In genomic region chr1:215636258-215636965, GRCh38 we compare ENCODE assay signal across 10 cellular contexts.
DNase-seq lines count a peak whose midpoint lies in the region; ATAC-seq and TF ChIP-seq lines count a peak whose summit lies in the region.
"Had no signal": no experiment of that assay in that cellular context is flagged by ENCODE, and none has a peak within 500 bp of the region (broad histone marks: within the 10 kb centered on the region; RNA-seq: fewer than 3 reads in every experiment).

No MANE protein-coding gene starts in this region.

- DNase-seq in RWPE1 (ENCODE audit: low spot score) (no peak), fibroblast of the aortic adventitia (ENCODE audit: low read depth) (peak; percentile 91), progenitor cell of endocrine pancreas (ENCODE audit: low spot score, unreplicated experiment) (no peak), HCEC 1CT (no peak), iPS-NIHi7 (ENCODE audit: extremely low spot score) (no peak), inferior parietal cortex (ENCODE audit: extremely low spot score) (no peak)
- DNase-seq: activated CD4-positive, alpha-beta T cell treated with anti-CD3 and anti-CD28 coated beads for 1 hour; NCI-H510A treated with DMSO at 0.1 percent for 48 hours had no signal

- CTCF ChIA-PET in RWPE1 (lab: Yijun Ruan, JAX): no interaction called here

- H3K4me1 Mint-ChIP-seq in progenitor cell of endocrine pancreas (ENCODE audit: low read depth): peaks cover 28% of the 10 kb centered on the region

- H3K27ac ChIP-seq in C4-2B (peak overlapping the region; percentile 51), RWPE1 (0 out of 2 replicates have a peak overlapping the region, but pooled peaks have one; percentile 28)

- POLR2A ChIA-PET in RWPE1 (lab: Yijun Ruan, JAX; ENCODE audit: low non-redundant PET): no interaction called here

- H3K4me3 ChIP-seq in fibroblast of the aortic adventitia (ENCODE audit: low read depth, low read length): peak overlapping the region; percentile 51

- peak overlapping the region; percentile 73 for H3K27ac Mint-ChIP-seq in progenitor cell of endocrine pancreas

- no peaks in the 10 kb centered on the region for H3K9me3 Mint-ChIP-seq in progenitor cell of endocrine pancreas (ENCODE audit: low read depth)

- H3K4me3 Mint-ChIP-seq in progenitor cell of endocrine pancreas (ENCODE audit: low read depth): no peak overlapping the region

- ATAC-seq in HG03520 (IDR thresholded peaks at IDR 0.05; ENCODE audit: unreplicated experiment): no peak

- TF ChIP-seq CTCF in C4-2B (conservative IDR thresholded peaks at IDR 0.05) (no peak), RWPE1 (conservative IDR thresholded peaks at IDR 0.05; ENCODE audit: low read depth) (no peak), fibroblast of the aortic adventitia (IDR thresholded peaks at IDR 0.05; ENCODE audit: insufficient read depth, low read length) (no peak), progenitor cell of endocrine pancreas (IDR thresholded peaks at IDR 0.05; ENCODE audit: unreplicated experiment) (no peak)

- H3K27me3 Mint-ChIP-seq in progenitor cell of endocrine pancreas: peaks cover 8% of the 10 kb centered on the region

- no peaks in the 10 kb centered on the region for H3K36me3 Mint-ChIP-seq in progenitor cell of endocrine pancreas (ENCODE audit: insufficient read depth)
